ENCODE assay signal across 19 cellular contexts in the genomic region with DNA sequence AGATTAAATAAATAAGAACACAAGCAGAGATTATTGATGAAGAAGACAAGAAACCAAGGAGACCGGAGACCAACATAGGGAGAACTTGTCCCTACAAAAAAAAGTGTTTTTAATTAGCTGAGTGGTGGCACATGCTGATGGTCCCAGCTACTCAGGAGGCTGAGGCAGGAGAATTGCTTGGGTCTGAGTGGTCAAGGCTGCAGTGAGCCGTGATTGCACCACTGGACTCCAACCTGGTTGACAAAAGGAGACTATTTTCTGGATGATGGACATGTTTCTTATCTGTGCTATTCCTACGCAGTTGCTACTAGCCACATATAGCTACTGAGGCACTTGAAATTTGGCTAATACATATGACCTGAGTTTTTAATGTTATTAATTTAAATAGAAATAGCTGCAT.
"Had no signal": no experiment of that assay in that cellular context is flagged by ENCODE, and none has a peak within 500 bp of the region (broad histone marks: within the 10 kb centered on the region; RNA-seq: fewer than 3 reads in every experiment).

No MANE protein-coding gene starts in this region.

- H2AFZ ChIP-seq: PC-9 had no signal

- H3K9me3 ChIP-seq: breast epithelium had no signal

- H3K36me3 ChIP-seq: breast epithelium had no signal

- H3K27ac Mint-ChIP-seq: activated B cell treated with CpG ODN at 0.5 μM for 24 hours; activated CD4-positive, alpha-beta T cell treated with anti-CD3 and anti-CD28 coated beads, Interleukin-2, amount 10 ng/mL, durations not matched to agents 24 days and 14 days; activated CD8-positive, alpha-beta memory T cell treated with anti-CD3 and anti-CD28 coated beads, Interleukin-2, amount 10 ng/mL, durations not matched to agents 7 days and 5 days; activated naive CD8-positive, alpha-beta T cell treated with anti-CD3 and anti-CD28 coated beads, Interleukin-2, amount 10 ng/mL, durations not matched to agents 7 days and 5 days had no signal

- H3K4me3 Mint-ChIP-seq: activated B cell treated with CpG ODN at 0.5 μM for 24 hours; activated CD4-positive, alpha-beta T cell treated with anti-CD3 and anti-CD28 coated beads, Interleukin-2, amount 10 ng/mL, durations not matched to agents 24 days and 14 days; activated CD8-positive, alpha-beta memory T cell treated with anti-CD3 and anti-CD28 coated beads, Interleukin-2, amount 10 ng/mL, durations not matched to agents 7 days and 5 days; activated naive CD8-positive, alpha-beta T cell treated with anti-CD3 and anti-CD28 coated beads, Interleukin-2, amount 10 ng/mL, durations not matched to agents 7 days and 5 days had no signal

- H3K9me3 Mint-ChIP-seq: activated B cell treated with CpG ODN at 0.5 μM for 24 hours; activated CD4-positive, alpha-beta T cell treated with anti-CD3 and anti-CD28 coated beads, Interleukin-2, amount 10 ng/mL, durations not matched to agents 24 days and 14 days; activated naive CD8-positive, alpha-beta T cell treated with anti-CD3 and anti-CD28 coated beads, Interleukin-2, amount 10 ng/mL, durations not matched to agents 7 days and 5 days had no signal

- H3K4me2 ChIP-seq: PC-9 had no signal

- DNase-seq: activated B cell treated with CpG ODN at 0.5 μM for 24 hours; activated CD4-positive, alpha-beta T cell treated with anti-CD3 and anti-CD28 coated beads for 1 hour; activated CD4-positive, alpha-beta T cell treated with anti-CD3 and anti-CD28 coated beads, Interleukin-2, amount 10 ng/mL, durations not matched to agents 24 days and 14 days; activated CD4-positive, alpha-beta T cell treated with anti-CD3 and anti-CD28 coated beads, Interleukin-2, amount 50 U/mL, for 48 hours; activated CD8-positive, alpha-beta memory T cell treated with anti-CD3 and anti-CD28 coated beads, Interleukin-2, amount 10 ng/mL, durations not matched to agents 7 days and 5 days; activated naive CD4-positive, alpha-beta T cell treated with anti-CD3 and anti-CD28 coated beads, Interleukin-2, amount 50 U/mL, for 16 hours; activated naive CD8-positive, alpha-beta T cell treated with anti-CD3 and anti-CD28 coated beads, Interleukin-2, amount 10 ng/mL, durations not matched to agents 7 days and 5 days; aorta; central memory CD4-positive, alpha-beta T cell; Karpas-422; MM.1S; NCI-H1694 treated with DMSO at 0.1 percent for 48 hours; NCI-H524; PC-9; SHP77 treated with DMSO at 0.1 percent for 48 hours; T1000 had no signal

- FAIRE-seq: K562, TTC549 had no signal

- H3K27ac ChIP-seq: breast epithelium, PC-9 had no signal

- H3K27me3 ChIP-seq: breast epithelium had no signal

- H3K4me3 ChIP-seq: breast epithelium, K562, PC-9 had no signal

- ATAC-seq: activated CD8-positive, alpha-beta memory T cell treated with anti-CD3 and anti-CD28 coated beads, Interleukin-2, amount 10 ng/mL, durations not matched to agents 7 days and 5 days; K562 had no signal

- H3K4me1 ChIP-seq: breast epithelium had no signal
